In genomic region chr10:79347894-79348639, GRCh38 we compare ENCODE assay signal across 8 cellular contexts. TPM values are rescaled to one million over a fixed set of nuclear protein-coding genes. Genes with fewer than 3 reads are reported as not detected.
A peak's percentile ranks its signal among the peaks of the same experiment; 100 is the strongest.
DNase-seq lines count a peak whose midpoint lies in the region; ATAC-seq and TF ChIP-seq lines count a peak whose summit lies in the region.

No MANE protein-coding gene starts in this region.

- no peaks in the 10 kb centered on the region for H3K9me3 ChIP-seq in BE2C
- H3K9me3 ChIP-seq in cardiac muscle cell (ENCODE audit: low read depth): no peaks in the 10 kb centered on the region
- H3K9me3 ChIP-seq in upper lobe of right lung: no peaks in the 10 kb centered on the region

- ATAC-seq in GM19025 (IDR thresholded peaks at IDR 0.05; ENCODE audit: low read depth, unreplicated experiment): peak; percentile 68
- ATAC-seq in HG03159 (IDR thresholded peaks at IDR 0.05; ENCODE audit: unreplicated experiment): peak; percentile 66
- peak; percentile 71 for ATAC-seq in upper lobe of right lung

- peak; percentile 52 for DNase-seq in BE2C
- peak; percentile 68 for DNase-seq in RWPE1 (ENCODE audit: low spot score)
- peak; percentile 79 for DNase-seq in activated naive CD4-positive, alpha-beta T cell treated with anti-CD3 and anti-CD28 coated beads, Interleukin-2, amount 50 U/mL, for 16 hours
- peak; percentile 38 to 85 for DNase-seq in cardiac muscle cell (ENCODE audit: low read depth in 1 of 2, low spot score in 1 of 2)
- DNase-seq in progenitor cell of endocrine pancreas (ENCODE audit: low spot score, unreplicated experiment): no peak
- peak; percentile 89 for DNase-seq in upper lobe of right lung

- H3K36me3 ChIP-seq in BE2C (peaks cover 43% of the 10 kb centered on the region), cardiac muscle cell (peaks cover 20% of the 10 kb centered on the region), upper lobe of right lung (peaks cover 41% of the 10 kb centered on the region)

- CTCF ChIA-PET in RWPE1 (lab: Yijun Ruan, JAX): interaction anchor here (0.6 to 1.5 kb wide), 6 partner anchors 26 to 498 kb away, joined by 3 to 7 read pairs (median 4); no protein-coding TSS in a partner anchor

- H3K27me3 Mint-ChIP-seq in progenitor cell of endocrine pancreas: peaks cover 3% of the 10 kb centered on the region

- peaks cover 6% of the 10 kb centered on the region for H3K4me1 ChIP-seq in BE2C
- peaks cover 39% of the 10 kb centered on the region for H3K4me1 ChIP-seq in cardiac muscle cell (ENCODE audit: low read depth)
- peaks cover 20% of the 10 kb centered on the region for H3K4me1 ChIP-seq in upper lobe of right lung

- H3K4me3 ChIP-seq in BE2C (ENCODE audit: low read depth, low read length) (peak overlapping the region; percentile 78), cardiac muscle cell (peak overlapping the region; percentile 63), upper lobe of right lung (peak overlapping the region; percentile 90)

- H3K9me3 Mint-ChIP-seq in progenitor cell of endocrine pancreas (ENCODE audit: low read depth): no peaks in the 10 kb centered on the region

- POLR2A ChIA-PET in RWPE1 (lab: Yijun Ruan, JAX; ENCODE audit: low non-redundant PET): interaction anchor here (0.6 kb wide), 1 partner anchor 346 kb away, joined by 3 read pairs; no protein-coding TSS in a partner anchor

- H3K27ac ChIP-seq in RWPE1 (peak overlapping the region; percentile 85), cardiac muscle cell (peak overlapping the region; percentile 81), upper lobe of right lung (peak overlapping the region; percentile 90)

- intact Hi-C loops in upper lobe of right lung (cut with DNase I): no loop called here

- H3K36me3 Mint-ChIP-seq in progenitor cell of endocrine pancreas (ENCODE audit: insufficient read depth): peaks cover 7% of the 10 kb centered on the region

- peak overlapping the region; percentile 72 for H3K4me3 Mint-ChIP-seq in progenitor cell of endocrine pancreas (ENCODE audit: low read depth)

- peaks cover 5% of the 10 kb centered on the region for H3K4me1 Mint-ChIP-seq in progenitor cell of endocrine pancreas (ENCODE audit: low read depth)

- TF ChIP-seq CTCF in BE2C (IDR thresholded peaks at IDR 0.05; ENCODE audit: low read depth, low read length) (no peak), RWPE1 (conservative IDR thresholded peaks at IDR 0.05; ENCODE audit: low read depth) (no peak), cardiac muscle cell (IDR thresholded peaks at IDR 0.05; ENCODE audit: low read depth, low read length) (no peak), progenitor cell of endocrine pancreas (IDR thresholded peaks at IDR 0.05; ENCODE audit: unreplicated experiment) (peak; percentile 11), upper lobe of right lung (IDR thresholded peaks at IDR 0.05) (no peak)

- H3K27me3 ChIP-seq in BE2C: no peaks in the 10 kb centered on the region
- no peaks in the 10 kb centered on the region for H3K27me3 ChIP-seq in cardiac muscle cell
- H3K27me3 ChIP-seq in upper lobe of right lung: no peaks in the 10 kb centered on the region

- H3K27ac Mint-ChIP-seq in progenitor cell of endocrine pancreas: no peak overlapping the region

RNA-seq across cellular contexts. Expression of gene PPIF, which starts 0.8 kb away (rescaled TPM):
- polyA plus RNA-seq in BE2C (2012; ENCODE audit: insufficient read depth, insufficient read length, low read depth): 90.4 TPM
- 86.6 and 101 TPM in 2 replicates for total RNA-seq in cardiac muscle cell
- polyA plus RNA-seq in cardiac muscle cell: 125 and 143 TPM in 2 replicates
- total RNA-seq in progenitor cell of endocrine pancreas: 35.9 and 37.1 TPM in 2 replicates
- total RNA-seq in upper lobe of right lung: 30.7 TPM
